In genomic region chr19:54240372-54241336, GRCh38 we compare ENCODE assay signal across 10 cellular contexts. TPM values are rescaled to one million over a fixed set of nuclear protein-coding genes. Genes with fewer than 3 reads are reported as not detected.
"Had no signal": no experiment of that assay in that cellular context is flagged by ENCODE, and none has a peak within 500 bp of the region (broad histone marks: within the 10 kb centered on the region; RNA-seq: fewer than 3 reads in every experiment).

No MANE protein-coding gene starts in this region.

RNA-seq across cellular contexts. Expression of gene LILRA6, which starts 1.9 kb away (rescaled TPM):
- total RNA-seq: activated B cell treated with CpG ODN at 0.5 μM for 24 hours; activated naive CD4-positive, alpha-beta T cell treated with anti-CD3 and anti-CD28 coated beads, Interleukin-2, amount 50 U/mL, for 72 hours; activated T-cell treated with anti-CD3 and anti-CD28 coated beads, Interleukin-2, amount 50 U/mL, for 4 hours; body of pancreas; bronchial epithelial cell; NCI-H460; PC-9; RPMI7951 had no signal

RNA-seq across cellular contexts. Expression of gene LILRB5, which starts 16.4 kb away (rescaled TPM):
- total RNA-seq: activated CD4-positive, alpha-beta memory T cell treated with anti-CD3 and anti-CD28 coated beads for 36 hours; activated CD4-positive, alpha-beta T cell treated with anti-CD3 and anti-CD28 coated beads, Interleukin-2, amount 10 ng/mL, durations not matched to agents 24 days and 14 days; activated naive CD4-positive, alpha-beta T cell treated with anti-CD3 and anti-CD28 coated beads, Interleukin-2, amount 50 U/mL, for 72 hours; activated T-cell treated with anti-CD3 and anti-CD28 coated beads, Interleukin-2, amount 50 U/mL, for 4 hours; bronchial epithelial cell; NCI-H460; PC-9; RPMI7951 had no signal

RNA-seq across cellular contexts. Expression of gene LILRB3, which starts 17.8 kb away (rescaled TPM):
- total RNA-seq: activated T-cell treated with anti-CD3 and anti-CD28 coated beads, Interleukin-2, amount 50 U/mL, for 4 hours; bronchial epithelial cell; NCI-H460; PC-9; RPMI7951 had no signal

RNA-seq across cellular contexts. Expression of gene LILRB2, which starts 40.3 kb away (rescaled TPM):
- total RNA-seq: activated CD4-positive, alpha-beta memory T cell treated with anti-CD3 and anti-CD28 coated beads for 36 hours; activated CD4-positive, alpha-beta T cell treated with anti-CD3 and anti-CD28 coated beads, Interleukin-2, amount 10 ng/mL, durations not matched to agents 24 days and 14 days; activated naive CD4-positive, alpha-beta T cell treated with anti-CD3 and anti-CD28 coated beads, Interleukin-2, amount 50 U/mL, for 72 hours; activated T-cell treated with anti-CD3 and anti-CD28 coated beads, Interleukin-2, amount 50 U/mL, for 4 hours; bronchial epithelial cell; NCI-H460; PC-9; RPMI7951 had no signal
